18 cellular contexts compared by ENCODE assay signal in genomic region chr5:171307843-171308452, GRCh38. TPM values are rescaled to one million over a fixed set of nuclear protein-coding genes. Genes with fewer than 3 reads are reported as not detected.
A peak's percentile ranks its signal among the peaks of the same experiment; 100 is the strongest.
DNase-seq lines count a peak whose midpoint lies in the region; ATAC-seq and TF ChIP-seq lines count a peak whose summit lies in the region.
"Had no signal": no experiment of that assay in that cellular context is flagged by ENCODE, and none has a peak within 500 bp of the region (broad histone marks: within the 10 kb centered on the region; RNA-seq: fewer than 3 reads in every experiment).

No MANE protein-coding gene starts in this region.

- no peak overlapping the region for H2BK15ac ChIP-seq in mesendoderm (replicated peaks; ENCODE audit: low read depth)

- intact Hi-C loops in natural killer cell (cut with micrococcal nuclease), result no loop called here

- CTCF ChIA-PET in GM10248 (lab: Yijun Ruan, JAX), result no interaction called here

- no peaks in the 10 kb centered on the region for H3K4me1 ChIP-seq in mesendoderm (ENCODE audit: control insufficient read depth, low read depth, low read length)

- H4K5ac ChIP-seq in mesendoderm (ENCODE audit: low read length), result no peak overlapping the region

- H3K4me3 Mint-ChIP-seq in natural killer cell (peak overlapping the region; percentile 45), brain (peak overlapping the region; percentile 25 to 75 (median 46))
- no peak overlapping the region for H3K4me3 Mint-ChIP-seq in natural killer cell treated with Interleukin-12 subunit alpha and Interleukin-12 subunit beta and Interleukin-15 and Interleukin-18, amount 100 ng/mL, for 72 hours
- H3K4me3 Mint-ChIP-seq: activated CD4-positive, alpha-beta memory T cell treated with anti-CD3 and anti-CD28 coated beads, Interleukin-2, amount 10 ng/mL, durations not matched to agents 7 days and 5 days; activated naive CD8-positive, alpha-beta T cell treated with anti-CD3 and anti-CD28 coated beads for 36 hours had no signal

- peaks cover 81% of the 10 kb centered on the region for H3K27me3 ChIP-seq in mesendoderm (ENCODE audit: insufficient read depth, low read length, poor library complexity)

- no peak for TF ChIP-seq CTCF in natural killer cell (IDR thresholded peaks at IDR 0.05)
- TF ChIP-seq CTCF in brain (conservative IDR thresholded peaks at IDR 0.05), result no peak
- no peak for TF ChIP-seq CTCF in GM10248 (IDR thresholded peaks at IDR 0.05; ENCODE audit: control extremely low read depth, extremely low read depth, low read depth, missing control alignments)

- ATAC-seq in natural killer cell, result no peak
- ATAC-seq in natural killer cell treated with Interleukin-12 subunit alpha and Interleukin-12 subunit beta and Interleukin-15 and Interleukin-18, amount 100 ng/mL, for 72 hours, result no peak
- no peak for ATAC-seq in HG03565 (IDR thresholded peaks at IDR 0.05; ENCODE audit: unreplicated experiment)
- ATAC-seq: esophagus mucosa; naive thymus-derived CD8-positive, alpha-beta T cell had no signal

- H3K9ac ChIP-seq in mesendoderm (ENCODE audit: low read length), result no peak overlapping the region

- POLR2A ChIA-PET in GM10248 (lab: Yijun Ruan, JAX), result no interaction called here

- H3K27ac Mint-ChIP-seq in natural killer cell (no peak overlapping the region), brain (peak overlapping the region in 2 of 5 experiments; percentile 22 to 76)
- H3K27ac Mint-ChIP-seq in natural killer cell treated with Interleukin-12 subunit alpha and Interleukin-12 subunit beta and Interleukin-15 and Interleukin-18, amount 100 ng/mL, for 72 hours, result no peak overlapping the region
- H3K27ac Mint-ChIP-seq: activated CD4-positive, alpha-beta memory T cell treated with anti-CD3 and anti-CD28 coated beads, Interleukin-2, amount 10 ng/mL, durations not matched to agents 7 days and 5 days; activated naive CD8-positive, alpha-beta T cell treated with anti-CD3 and anti-CD28 coated beads for 36 hours; naive thymus-derived CD8-positive, alpha-beta T cell had no signal

- H3K4me2 ChIP-seq in mesendoderm (ENCODE audit: low read length), result peak overlapping the region; percentile 45

- H3K27me3 Mint-ChIP-seq in natural killer cell (ENCODE audit: low read depth in 2 of 2) (peaks cover 51 to 56% of the 10 kb centered on the region in 2 donors), brain (peaks cover 94% of the 10 kb centered on the region)
- H3K27me3 Mint-ChIP-seq in natural killer cell treated with Interleukin-12 subunit alpha and Interleukin-12 subunit beta and Interleukin-15 and Interleukin-18, amount 100 ng/mL, for 72 hours, result peaks cover 38 to 51% of the 10 kb centered on the region in 2 donors

- H3K27ac ChIP-seq in mesendoderm (ENCODE audit: low read depth, low read length), result no peak overlapping the region
- H3K27ac ChIP-seq: right atrium auricular region, upper lobe of left lung had no signal

- no peaks in the 10 kb centered on the region for H3K36me3 ChIP-seq in mesendoderm (ENCODE audit: control insufficient read depth, insufficient read depth, low read length)
- H3K36me3 ChIP-seq: right atrium auricular region, upper lobe of left lung had no signal

- H2BK120ac ChIP-seq in mesendoderm (ENCODE audit: low read depth, low read length), result no peak overlapping the region

- no peak overlapping the region for H4K8ac ChIP-seq in mesendoderm (ENCODE audit: low read depth, low read length)

- no peak overlapping the region for H3K23ac ChIP-seq in mesendoderm (ENCODE audit: low read length)

- H2BK5ac ChIP-seq in mesendoderm (ENCODE audit: low read length), result no peak overlapping the region

- DNase-seq in natural killer cell (no peak), mesendoderm (no peak), GM10248 (ENCODE audit: extremely low spot score) (no peak), D341Med (ENCODE audit: low spot score) (no peak), NCI-H510A treated with DMSO at 0.1 percent for 48 hours (lab: John Stamatoyannopoulos, UW) (no peak)
- DNase-seq in natural killer cell treated with Interleukin-12 subunit alpha and Interleukin-12 subunit beta and Interleukin-15 and Interleukin-18, amount 100 ng/mL, for 72 hours (ENCODE audit: low spot score), result no peak
- DNase-seq: activated CD4-positive, alpha-beta memory T cell treated with anti-CD3 and anti-CD28 coated beads, Interleukin-2, amount 10 ng/mL, durations not matched to agents 7 days and 5 days; activated naive CD8-positive, alpha-beta T cell treated with anti-CD3 and anti-CD28 coated beads for 36 hours; mammary epithelial cell; naive thymus-derived CD8-positive, alpha-beta T cell; NCI-H1930; stimulated activated naive CD4-positive, alpha-beta T cell had no signal

- H3K4ac ChIP-seq in mesendoderm (ENCODE audit: low read depth, low read length), result no peak overlapping the region

- H3K79me1 ChIP-seq in mesendoderm (ENCODE audit: low read length), result no peaks in the 10 kb centered on the region

- H2AK5ac ChIP-seq in mesendoderm (ENCODE audit: low read length), result no peak overlapping the region

- H3K18ac ChIP-seq in mesendoderm (ENCODE audit: low read length), result no peak overlapping the region

- H3K56ac ChIP-seq in mesendoderm (ENCODE audit: low read length), result no peak overlapping the region

- H3K4me3 ChIP-seq in mesendoderm (ENCODE audit: low read length), result no peak overlapping the region
- H3K4me3 ChIP-seq: right atrium auricular region, upper lobe of left lung had no signal

- no peaks in the 10 kb centered on the region for H3K9me3 Mint-ChIP-seq in natural killer cell
- H3K9me3 Mint-ChIP-seq in natural killer cell treated with Interleukin-12 subunit alpha and Interleukin-12 subunit beta and Interleukin-15 and Interleukin-18, amount 100 ng/mL, for 72 hours, result no peaks in the 10 kb centered on the region
- peaks cover 0 to 8% (median 4%) of the 10 kb centered on the region in 5 experiments for H3K9me3 Mint-ChIP-seq in brain
- H3K9me3 Mint-ChIP-seq: activated CD4-positive, alpha-beta memory T cell treated with anti-CD3 and anti-CD28 coated beads, Interleukin-2, amount 10 ng/mL, durations not matched to agents 7 days and 5 days; activated naive CD8-positive, alpha-beta T cell treated with anti-CD3 and anti-CD28 coated beads for 36 hours had no signal

- no peaks in the 10 kb centered on the region for H3K36me3 Mint-ChIP-seq in natural killer cell
- peaks cover 4% of the 10 kb centered on the region for H3K36me3 Mint-ChIP-seq in natural killer cell treated with Interleukin-12 subunit alpha and Interleukin-12 subunit beta and Interleukin-15 and Interleukin-18, amount 100 ng/mL, for 72 hours
- no peaks in the 10 kb centered on the region for H3K36me3 Mint-ChIP-seq in brain
- H3K36me3 Mint-ChIP-seq: activated naive CD8-positive, alpha-beta T cell treated with anti-CD3 and anti-CD28 coated beads for 36 hours had no signal

- WGBS in mesendoderm (ENCODE audit: extremely low coverage, insufficient coverage, low lambda C conversion rate), result no CpG with 5 or more reads among the region's 40 CpGs

- H3K4me1 Mint-ChIP-seq in natural killer cell, result peaks cover 28 to 59% of the 10 kb centered on the region in 2 donors
- peaks cover 10 to 22% of the 10 kb centered on the region in 2 donors for H3K4me1 Mint-ChIP-seq in natural killer cell treated with Interleukin-12 subunit alpha and Interleukin-12 subunit beta and Interleukin-15 and Interleukin-18, amount 100 ng/mL, for 72 hours (ENCODE audit: low read depth in 2 of 2)
- peaks cover 27% of the 10 kb centered on the region for H3K4me1 Mint-ChIP-seq in brain

- no peaks in the 10 kb centered on the region for H3K79me2 ChIP-seq in mesendoderm (ENCODE audit: control insufficient read depth, insufficient read depth, low read length)

RNA-seq across cellular contexts. Expression of gene TLX3, which starts 1.1 kb away (rescaled TPM):
- total RNA-seq in natural killer cell, result not detected
- not detected for total RNA-seq in natural killer cell treated with Interleukin-12 subunit alpha and Interleukin-12 subunit beta and Interleukin-15 and Interleukin-18, amount 100 ng/mL, for 72 hours
- 11.1 TPM for polyA plus RNA-seq in brain (ENCODE audit: insufficient read depth, low read depth, low replicate concordance)
- 0.08 TPM for polyA plus RNA-seq in mesendoderm (2013, experiment 1 of 2)
- polyA plus RNA-seq in mesendoderm (2013, experiment 2 of 2), result 0.10 TPM
- total RNA-seq: activated CD4-positive, alpha-beta memory T cell treated with anti-CD3 and anti-CD28 coated beads, Interleukin-2, amount 10 ng/mL, durations not matched to agents 7 days and 5 days; activated naive CD8-positive, alpha-beta T cell treated with anti-CD3 and anti-CD28 coated beads for 36 hours; bronchial epithelial cell; esophagus mucosa; mammary epithelial cell; naive thymus-derived CD8-positive, alpha-beta T cell; right atrium auricular region; upper lobe of left lung had no signal
- polyA plus RNA-seq: mammary epithelial cell; naive thymus-derived CD8-positive, alpha-beta T cell had no signal
